8 cellular contexts compared by ENCODE assay signal in the genomic region with DNA sequence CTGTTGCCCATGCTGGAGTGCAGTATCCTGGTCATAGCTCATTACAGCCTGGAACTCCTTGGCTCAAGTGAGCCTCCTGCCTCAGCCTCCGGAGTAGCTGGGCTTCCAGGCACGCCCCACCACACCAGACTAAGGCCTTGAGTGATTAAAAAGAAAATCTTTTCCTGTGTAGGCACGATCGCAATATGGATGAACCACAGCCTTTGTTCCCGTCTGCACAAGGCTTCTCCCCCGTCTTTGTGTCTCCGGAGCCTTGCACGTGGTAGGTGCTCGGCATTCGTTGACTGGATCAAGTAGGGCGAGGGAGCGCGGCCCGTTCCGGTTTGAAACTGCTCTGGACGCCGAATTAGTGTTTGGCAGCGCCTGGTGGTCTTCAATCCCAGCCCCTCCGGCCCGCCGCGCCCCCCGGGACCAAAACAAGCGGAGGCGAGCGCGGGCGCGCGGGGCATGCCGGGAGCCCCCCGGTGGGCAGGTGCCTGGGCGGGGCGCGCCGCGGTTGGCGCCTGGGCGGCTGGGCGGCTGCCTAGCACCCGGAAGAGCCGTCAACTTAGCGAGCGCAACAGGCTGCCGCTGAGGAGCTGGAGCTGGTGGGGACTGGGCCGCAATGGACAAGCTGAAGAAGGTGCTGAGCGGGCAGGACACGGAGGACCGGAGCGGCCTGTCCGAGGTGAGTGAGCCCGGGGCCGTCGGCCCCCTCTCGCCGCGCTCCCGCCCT. TPM values are rescaled to one million over a fixed set of nuclear protein-coding genes. Genes with fewer than 3 reads are reported as not detected.
DNase-seq lines count a peak whose midpoint lies in the region; ATAC-seq and TF ChIP-seq lines count a peak whose summit lies in the region.

A gene (plus strand): TSS at position 529 of the 715 bp plus-strand sequence. CDS start 76 bp downstream, at position 605.

- H3K27ac ChIP-seq in GM23338 (ENCODE audit: low read depth) (peak within 1 kb of the TSS; percentile 92), neural progenitor cell (peak within 1 kb of the TSS; percentile 22)

- H3K4me1 Mint-ChIP-seq in GM23338 (peaks cover 15% of the 10 kb centered on the region; the same call in 2 of the 3 replicates), neural progenitor cell (peaks cover 26% of the 10 kb centered on the region)

- H3K4me3 Mint-ChIP-seq in GM23338 (peak within 1 kb of the TSS; percentile 86), neural progenitor cell (peak within 1 kb of the TSS; percentile 95)

- H3K4me3 ChIP-seq in GM23338 (peak within 1 kb of the TSS; percentile 92), LNCaP clone FGC (ENCODE audit: low read depth, low read length) (peak within 1 kb of the TSS; percentile 74), foreskin fibroblast (ENCODE audit: low read depth in 1 of 2, low read length in 2 of 2) (peak within 1 kb of the TSS; percentile 68 to 85), neural progenitor cell (peak within 1 kb of the TSS; percentile 76)

- peak; percentile 93 for ATAC-seq in GM23338

- peak within 1 kb of the TSS; percentile 48 for H3K9ac ChIP-seq in neural progenitor cell

- no peaks in the 10 kb centered on the region for H3K9me3 ChIP-seq in neural progenitor cell (ENCODE audit: low read depth)

- H3K36me3 Mint-ChIP-seq in GM23338 (ENCODE audit: low read depth): peaks cover 8% of the 10 kb centered on the region
- H3K36me3 Mint-ChIP-seq in neural progenitor cell: peaks cover 4% of the 10 kb centered on the region

- H3K79me2 ChIP-seq in GM23338 (replicated peaks; ENCODE audit: insufficient read depth): peaks cover 41% of the 10 kb centered on the region
- peaks cover 40% of the 10 kb centered on the region for H3K79me2 ChIP-seq in neural progenitor cell (ENCODE audit: low read depth)

- no peak for TF ChIP-seq CTCF in GM23338 (conservative IDR thresholded peaks at IDR 0.05; ENCODE audit: low read depth in 2 of 2)
- TF ChIP-seq CTCF in LNCaP clone FGC (IDR thresholded peaks at IDR 0.05; ENCODE audit: control insufficient read depth, extremely low read depth, insufficient read depth): no peak
- no peak for TF ChIP-seq CTCF in foreskin fibroblast (IDR thresholded peaks at IDR 0.05; ENCODE audit: low read depth, low read length)
- TF ChIP-seq CTCF in neural progenitor cell (IDR thresholded peaks at IDR 0.05): no peak

- peaks cover 18% of the 10 kb centered on the region for H3K4me1 ChIP-seq in GM23338 (ENCODE audit: insufficient read depth)
- peaks cover 8% of the 10 kb centered on the region for H3K4me1 ChIP-seq in neural progenitor cell

- H3K27me3 ChIP-seq in GM23338 (ENCODE audit: insufficient read depth) (no peaks in the 10 kb centered on the region), neural progenitor cell (no peaks in the 10 kb centered on the region)

- H3K9me3 Mint-ChIP-seq in GM23338: peaks cover 10% of the 10 kb centered on the region; the same call in 2 of the 3 replicates
- peaks cover 3% of the 10 kb centered on the region for H3K9me3 Mint-ChIP-seq in neural progenitor cell

- H2AFZ ChIP-seq in GM23338 (peak within 1 kb of the TSS; percentile 94), neural progenitor cell (replicated peaks) (peak within 1 kb of the TSS; percentile 92)

- H3K36me3 ChIP-seq in GM23338 (ENCODE audit: insufficient read depth): no peaks in the 10 kb centered on the region; the same call in 1 of the 2 replicates
- H3K36me3 ChIP-seq in neural progenitor cell: no peaks in the 10 kb centered on the region

- H3K27ac Mint-ChIP-seq in GM23338 (peak within 1 kb of the TSS; percentile 80; the same call in 1 of the 2 replicates), neural progenitor cell (peak within 1 kb of the TSS; percentile 99)

- H4K20me1 ChIP-seq in GM23338 (replicated peaks; ENCODE audit: insufficient read depth) (peaks cover 7% of the 10 kb centered on the region), neural progenitor cell (ENCODE audit: low read depth) (no peaks in the 10 kb centered on the region)

- peak within 1 kb of the TSS; percentile 91 for H3K4me2 ChIP-seq in GM23338
- peak within 1 kb of the TSS; percentile 95 for H3K4me2 ChIP-seq in neural progenitor cell

- DNase-seq in EH (ENCODE audit: low read depth) (peak; percentile 77), GM23338 (ENCODE audit: low spot score) (peak; percentile 80), LNCaP clone FGC (ENCODE audit: low read depth) (peak; percentile 50), SIG-M5 (lab: John Stamatoyannopoulos, UW) (peak; percentile 22), activated gamma-delta T cell (lab: John Stamatoyannopoulos, UW) (peak; percentile 72), foreskin fibroblast (peak; percentile 71 to 91), neural progenitor cell (ENCODE audit: low spot score) (peak; percentile 73), stromal cell of bone marrow (ENCODE audit: low read depth) (peak; percentile 54)

- H3K27me3 Mint-ChIP-seq in GM23338 (ENCODE audit: insufficient read depth, low read depth, poor library complexity) (peaks cover 11% of the 10 kb centered on the region), neural progenitor cell (ENCODE audit: insufficient read depth, low read depth) (no peaks in the 10 kb centered on the region)

- H3F3A ChIP-seq in GM23338 (replicated peaks; ENCODE audit: low read depth) (no peaks in the 10 kb centered on the region), neural progenitor cell (ENCODE audit: low read depth) (no peaks in the 10 kb centered on the region)

- peaks cover 5% of the 10 kb centered on the region; the same call in 1 of the 2 replicates for H3K9me2 ChIP-seq in GM23338 (ENCODE audit: insufficient read depth)

TF ChIP-seq in GM23338, 12 proteins besides CTCF, POLR2A, EP300 and RAD21:
- no peak for TF ChIP-seq NANOG (IDR thresholded peaks at IDR 0.05; ENCODE audit: borderline replicate concordance)
- peak; percentile 75 for TF ChIP-seq POLR2AphosphoS5 (IDR thresholded peaks at IDR 0.05; ENCODE audit: low read depth)
- TF ChIP-seq, protein P1, sequence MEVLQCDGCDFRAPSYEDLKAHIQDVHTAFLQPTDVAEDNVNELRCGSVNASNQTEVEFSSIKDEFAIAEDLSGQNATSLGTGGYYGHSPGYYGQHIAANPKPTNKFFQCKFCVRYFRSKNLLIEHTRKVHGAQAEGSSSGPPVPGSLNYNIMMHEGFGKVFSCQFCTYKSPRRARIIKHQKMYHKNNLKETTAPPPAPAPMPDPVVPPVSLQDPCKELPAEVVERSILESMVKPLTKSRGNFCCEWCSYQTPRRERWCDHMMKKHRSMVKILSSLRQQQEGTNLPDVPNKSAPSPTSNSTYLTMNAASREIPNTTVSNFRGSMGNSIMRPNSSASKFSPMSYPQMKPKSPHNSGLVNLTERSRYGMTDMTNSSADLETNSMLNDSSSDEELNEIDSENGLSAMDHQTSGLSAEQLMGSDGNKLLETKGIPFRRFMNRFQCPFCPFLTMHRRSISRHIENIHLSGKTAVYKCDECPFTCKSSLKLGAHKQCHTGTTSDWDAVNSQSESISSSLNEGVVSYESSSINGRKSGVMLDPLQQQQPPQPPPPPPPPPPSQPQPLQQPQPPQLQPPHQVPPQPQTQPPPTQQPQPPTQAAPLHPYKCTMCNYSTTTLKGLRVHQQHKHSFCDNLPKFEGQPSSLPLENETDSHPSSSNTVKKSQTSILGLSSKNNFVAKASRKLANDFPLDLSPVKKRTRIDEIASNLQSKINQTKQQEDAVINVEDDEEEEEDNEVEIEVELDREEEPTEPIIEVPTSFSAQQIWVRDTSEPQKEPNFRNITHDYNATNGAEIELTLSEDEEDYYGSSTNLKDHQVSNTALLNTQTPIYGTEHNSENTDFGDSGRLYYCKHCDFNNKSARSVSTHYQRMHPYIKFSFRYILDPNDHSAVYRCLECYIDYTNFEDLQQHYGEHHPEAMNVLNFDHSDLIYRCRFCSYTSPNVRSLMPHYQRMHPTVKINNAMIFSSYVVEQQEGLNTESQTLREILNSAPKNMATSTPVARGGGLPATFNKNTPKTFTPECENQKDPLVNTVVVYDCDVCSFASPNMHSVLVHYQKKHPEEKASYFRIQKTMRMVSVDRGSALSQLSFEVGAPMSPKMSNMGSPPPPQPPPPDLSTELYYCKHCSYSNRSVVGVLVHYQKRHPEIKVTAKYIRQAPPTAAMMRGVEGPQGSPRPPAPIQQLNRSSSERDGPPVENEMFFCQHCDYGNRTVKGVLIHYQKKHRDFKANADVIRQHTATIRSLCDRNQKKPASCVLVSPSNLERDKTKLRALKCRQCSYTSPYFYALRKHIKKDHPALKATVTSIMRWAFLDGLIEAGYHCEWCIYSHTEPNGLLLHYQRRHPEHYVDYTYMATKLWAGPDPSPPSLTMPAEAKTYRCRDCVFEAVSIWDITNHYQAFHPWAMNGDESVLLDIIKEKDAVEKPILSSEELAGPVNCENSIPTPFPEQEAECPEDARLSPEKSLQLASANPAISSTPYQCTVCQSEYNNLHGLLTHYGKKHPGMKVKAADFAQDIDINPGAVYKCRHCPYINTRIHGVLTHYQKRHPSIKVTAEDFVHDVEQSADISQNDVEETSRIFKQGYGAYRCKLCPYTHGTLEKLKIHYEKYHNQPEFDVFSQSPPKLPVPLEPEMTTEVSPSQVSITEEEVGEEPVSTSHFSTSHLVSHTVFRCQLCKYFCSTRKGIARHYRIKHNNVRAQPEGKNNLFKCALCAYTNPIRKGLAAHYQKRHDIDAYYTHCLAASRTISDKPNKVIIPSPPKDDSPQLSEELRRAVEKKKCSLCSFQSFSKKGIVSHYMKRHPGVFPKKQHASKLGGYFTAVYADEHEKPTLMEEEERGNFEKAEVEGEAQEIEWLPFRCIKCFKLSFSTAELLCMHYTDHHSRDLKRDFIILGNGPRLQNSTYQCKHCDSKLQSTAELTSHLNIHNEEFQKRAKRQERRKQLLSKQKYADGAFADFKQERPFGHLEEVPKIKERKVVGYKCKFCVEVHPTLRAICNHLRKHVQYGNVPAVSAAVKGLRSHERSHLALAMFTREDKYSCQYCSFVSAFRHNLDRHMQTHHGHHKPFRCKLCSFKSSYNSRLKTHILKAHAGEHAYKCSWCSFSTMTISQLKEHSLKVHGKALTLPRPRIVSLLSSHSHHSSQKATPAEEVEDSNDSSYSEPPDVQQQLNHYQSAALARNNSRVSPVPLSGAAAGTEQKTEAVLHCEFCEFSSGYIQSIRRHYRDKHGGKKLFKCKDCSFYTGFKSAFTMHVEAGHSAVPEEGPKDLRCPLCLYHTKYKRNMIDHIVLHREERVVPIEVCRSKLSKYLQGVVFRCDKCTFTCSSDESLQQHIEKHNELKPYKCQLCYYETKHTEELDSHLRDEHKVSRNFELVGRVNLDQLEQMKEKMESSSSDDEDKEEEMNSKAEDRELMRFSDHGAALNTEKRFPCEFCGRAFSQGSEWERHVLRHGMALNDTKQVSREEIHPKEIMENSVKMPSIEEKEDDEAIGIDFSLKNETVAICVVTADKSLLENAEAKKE (CRISPR knock-in tag; IDR thresholded peaks at IDR 0.05): no peak
- TF ChIP-seq STAT1 (IDR thresholded peaks at IDR 0.05; ENCODE audit: unreplicated experiment): no peak
- TF ChIP-seq ZNF331 (CRISPR knock-in tag; IDR thresholded peaks at IDR 0.05; ENCODE audit: low read depth): no peak
- TF ChIP-seq ZNF114 (CRISPR knock-in tag; IDR thresholded peaks at IDR 0.05): no peak
- no peak for TF ChIP-seq JUNB (IDR thresholded peaks at IDR 0.05; ENCODE audit: unreplicated experiment)
- TF ChIP-seq EZH2 (IDR thresholded peaks at IDR 0.05; ENCODE audit: low read depth, unreplicated experiment): no peak

RNA-seq across cellular contexts. Expression of the gene that starts here (rescaled TPM):
- total RNA-seq in GM23338 (2014; rRNA removed; shearing (Covaris generic)): 27.1 and 27.2 TPM in 2 replicates
- polyA plus RNA-seq in GM23338 (2016; fragmentation: Nextera tagmentation; extraction: Ambion mirVana): 7.2 and 7.6 TPM in 2 replicates
- total RNA-seq in neural progenitor cell (ENCODE audit: low replicate concordance): 25.0 and 30.5 TPM in 2 replicates

Comparison
In these comparisons a context has a peak if more than half of its experiments do, and no peak if none do; other contexts are left out.
1. Peak in every context shown above with its lines: DNase-seq, ATAC-seq, H3K4me3 ChIP-seq and H3K27ac ChIP-seq.
2. DNase-seq: peak in every context shown above with its lines; median percentile 81 in foreskin fibroblast; 80 in GM23338; 77 in EH; 73 in neural progenitor cell; 72 in activated gamma-delta T cell; 54 in stromal cell of bone marrow; 50 in LNCaP clone FGC; 22 in SIG-M5.